16 cellular contexts compared by ENCODE assay signal in the genomic region with DNA sequence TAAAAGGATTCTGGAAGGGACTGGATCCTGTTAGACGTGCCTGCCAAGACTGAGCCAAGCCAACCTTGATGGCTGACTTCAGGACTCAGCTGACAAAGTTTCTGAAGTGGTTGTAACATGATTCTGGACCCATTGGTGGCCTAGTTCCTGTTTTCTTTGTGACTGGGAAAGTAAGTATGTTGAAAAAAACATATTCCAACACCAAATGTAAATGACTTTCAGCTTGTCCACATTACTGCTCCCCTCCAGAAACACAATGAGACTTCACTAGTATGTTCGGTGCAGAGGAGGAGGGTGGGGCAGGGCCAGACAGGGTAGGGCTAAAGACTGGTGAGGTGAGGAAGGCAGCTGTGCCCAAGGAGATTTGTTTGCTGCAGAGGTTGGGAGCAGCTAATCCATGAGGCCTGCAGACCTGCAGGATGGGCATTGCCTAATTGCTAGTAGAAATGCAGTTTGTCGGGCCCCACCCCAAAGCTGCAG. TPM values are rescaled to one million over a fixed set of nuclear protein-coding genes. Genes with fewer than 3 reads are reported as not detected.
DNase-seq lines count a peak whose midpoint lies in the region; ATAC-seq and FAIRE-seq lines count a peak whose summit lies in the region.
"Had no signal": no experiment of that assay in that cellular context is flagged by ENCODE, and none has a peak within 500 bp of the region (broad histone marks: within the 10 kb centered on the region; RNA-seq: fewer than 3 reads in every experiment).

No MANE protein-coding gene starts in this region.

- H3K27ac Mint-ChIP-seq in CD8-positive, alpha-beta memory T cell, result no peak overlapping the region
- H3K27ac Mint-ChIP-seq in effector memory CD8-positive, alpha-beta T cell, result no peak overlapping the region
- H3K27ac Mint-ChIP-seq: CD8-positive, alpha-beta T cell; stimulated activated naive CD8-positive, alpha-beta T cell treated with anti-CD3 and anti-CD28 coated beads, Interleukin-15, amount 100 ng/mL, for 72 hours had no signal

- intact Hi-C loops in left cardiac atrium (cut with DNase I), result no loop called here

- no peaks in the 10 kb centered on the region for H3K27me3 Mint-ChIP-seq in CD8-positive, alpha-beta memory T cell
- H3K27me3 Mint-ChIP-seq in effector memory CD8-positive, alpha-beta T cell, result no peaks in the 10 kb centered on the region
- H3K27me3 Mint-ChIP-seq: stimulated activated naive CD8-positive, alpha-beta T cell treated with anti-CD3 and anti-CD28 coated beads, Interleukin-15, amount 100 ng/mL, for 72 hours had no signal

- FAIRE-seq in HTR-8/SVneo (lab: Jason Lieb, UNC), result peak; percentile 71

- POLR2A ChIA-PET in CD8-positive, alpha-beta memory T cell (lab: Charles Lee), result no interaction called here

- DNase-seq in HTR-8/SVneo (ENCODE audit: insufficient read length, low spot score) (no peak), astrocyte of the hippocampus (ENCODE audit: low read depth, low spot score) (peak; percentile 78), left cardiac atrium (no peak), kidney tubule cell (ENCODE audit: low spot score) (no peak), NCI-H748 (lab: John Stamatoyannopoulos, UW; ENCODE audit: unreplicated experiment) (no peak)
- DNase-seq in CD8-positive, alpha-beta memory T cell, result no peak
- DNase-seq in effector memory CD8-positive, alpha-beta T cell, result no peak
- DNase-seq: activated CD4-positive, CD25-positive, alpha-beta regulatory T cell; CD8-positive, alpha-beta T cell; lower lobe of right lung; NCI-H748 treated with DMSO at 0.1 percent for 48 hours; SJCRH30; stimulated activated CD4-positive, alpha-beta T cell treated with anti-CD3 and anti-CD28 coated beads, Interleukin-4, amount 100 ng/mL, for 4 hours; stimulated activated naive CD8-positive, alpha-beta T cell treated with anti-CD3 and anti-CD28 coated beads, Interleukin-15, amount 100 ng/mL, for 72 hours had no signal

- peak overlapping the region; percentile 50 for H3K4me2 ChIP-seq in skeletal muscle satellite cell (ENCODE audit: low read length)

- H3K4me3 ChIP-seq in skeletal muscle satellite cell (ENCODE audit: low read length), result peak overlapping the region; percentile 22
- no peak overlapping the region for H3K4me3 ChIP-seq in CD8-positive, alpha-beta memory T cell (ENCODE audit: low read length)
- H3K4me3 ChIP-seq: gastroesophageal sphincter, lower lobe of right lung, SJCRH30 had no signal

- H3K36me3 Mint-ChIP-seq in CD8-positive, alpha-beta memory T cell, result peaks cover 6 to 74% (median 15%) of the 10 kb centered on the region in 3 donors
- H3K36me3 Mint-ChIP-seq in effector memory CD8-positive, alpha-beta T cell (ENCODE audit: insufficient read depth), result peaks cover 72% of the 10 kb centered on the region

- no peaks in the 10 kb centered on the region for H3K9me3 Mint-ChIP-seq in CD8-positive, alpha-beta memory T cell
- H3K9me3 Mint-ChIP-seq in effector memory CD8-positive, alpha-beta T cell, result no peaks in the 10 kb centered on the region
- H3K9me3 Mint-ChIP-seq: CD8-positive, alpha-beta T cell; stimulated activated naive CD8-positive, alpha-beta T cell treated with anti-CD3 and anti-CD28 coated beads, Interleukin-15, amount 100 ng/mL, for 72 hours had no signal

- no peak overlapping the region for H3K4me3 Mint-ChIP-seq in CD8-positive, alpha-beta memory T cell
- no peak overlapping the region for H3K4me3 Mint-ChIP-seq in effector memory CD8-positive, alpha-beta T cell
- H3K4me3 Mint-ChIP-seq: CD8-positive, alpha-beta T cell; stimulated activated naive CD8-positive, alpha-beta T cell treated with anti-CD3 and anti-CD28 coated beads, Interleukin-15, amount 100 ng/mL, for 72 hours had no signal

- peak; percentile 28 to 36 for ATAC-seq in left cardiac atrium
- ATAC-seq in effector memory CD8-positive, alpha-beta T cell (replicated peaks), result no peak
- ATAC-seq: CD8-positive, alpha-beta T cell; gastroesophageal sphincter; lower lobe of right lung; stimulated activated naive CD8-positive, alpha-beta T cell treated with anti-CD3 and anti-CD28 coated beads, Interleukin-15, amount 100 ng/mL, for 72 hours had no signal

- no peak overlapping the region for H3K27ac ChIP-seq in CD8-positive, alpha-beta memory T cell (ENCODE audit: low read depth, low read length)
- H3K27ac ChIP-seq: lower lobe of right lung, SJCRH30 had no signal

- H3K4me1 ChIP-seq in skeletal muscle satellite cell (ENCODE audit: control insufficient read depth, insufficient read depth, low read length), result peaks cover 41% of the 10 kb centered on the region
- no peaks in the 10 kb centered on the region for H3K4me1 ChIP-seq in CD8-positive, alpha-beta memory T cell (ENCODE audit: insufficient read depth, low read length)
- H3K4me1 ChIP-seq: SJCRH30 had no signal

- peaks cover 63% of the 10 kb centered on the region for H3K36me3 ChIP-seq in skeletal muscle satellite cell (ENCODE audit: insufficient read depth, low read length)
- H3K36me3 ChIP-seq in CD8-positive, alpha-beta memory T cell (ENCODE audit: insufficient read depth, low read length), result peaks cover 59% of the 10 kb centered on the region

- H3K9ac ChIP-seq in skeletal muscle satellite cell (ENCODE audit: low read depth, low read length), result peak overlapping the region; percentile 38

- peaks cover 0 to 2% (median 0%) of the 10 kb centered on the region in 3 donors for H3K4me1 Mint-ChIP-seq in CD8-positive, alpha-beta memory T cell
- no peaks in the 10 kb centered on the region for H3K4me1 Mint-ChIP-seq in effector memory CD8-positive, alpha-beta T cell (ENCODE audit: low read depth in 2 of 2)
- H3K4me1 Mint-ChIP-seq: stimulated activated naive CD8-positive, alpha-beta T cell treated with anti-CD3 and anti-CD28 coated beads, Interleukin-15, amount 100 ng/mL, for 72 hours had no signal

- no peaks in the 10 kb centered on the region for H3K9me3 ChIP-seq in skeletal muscle satellite cell (replicated peaks; ENCODE audit: low read length)
- H3K9me3 ChIP-seq in CD8-positive, alpha-beta memory T cell (ENCODE audit: low read length), result no peaks in the 10 kb centered on the region
- H3K9me3 ChIP-seq: gastroesophageal sphincter, lower lobe of right lung had no signal

- H3K27me3 ChIP-seq in skeletal muscle satellite cell (ENCODE audit: control insufficient read depth, insufficient read depth, low read length), result no peaks in the 10 kb centered on the region
- no peaks in the 10 kb centered on the region for H3K27me3 ChIP-seq in CD8-positive, alpha-beta memory T cell (ENCODE audit: insufficient read depth, low read length, poor library complexity, severe bottlenecking)
- H3K27me3 ChIP-seq: gastroesophageal sphincter, SJCRH30 had no signal

- CTCF ChIA-PET in CD8-positive, alpha-beta memory T cell (lab: Charles Lee), result interaction anchor here (2.6 kb wide), 1 partner anchor 11 kb away, joined by 10 read pairs; no protein-coding TSS in a partner anchor

RNA-seq across cellular contexts. Expression of a gene that starts 26.4 kb away (rescaled TPM):
- 10 to 100 TPM; 66.6 to 92.4 TPM for total RNA-seq in left cardiac atrium
- total RNA-seq in skeletal muscle satellite cell (2012; rRNA removed), result 58.3 and 64.9 TPM in 2 replicates
- total RNA-seq in CD8-positive, alpha-beta memory T cell, result 100 to 1,000 TPM; 189 to 198 TPM
- 82.0 TPM for polyA plus RNA-seq in CD8-positive, alpha-beta memory T cell

RNA-seq across cellular contexts. Expression of a gene that starts 36.1 kb away (rescaled TPM):
- 10 to 100 TPM; 30.9 to 33.2 TPM for total RNA-seq in left cardiac atrium
- 44.9 and 52.6 TPM in 2 replicates for total RNA-seq in skeletal muscle satellite cell (2012; rRNA removed)
- total RNA-seq in CD8-positive, alpha-beta memory T cell, result 10 to 100 TPM; 31.3 to 32.5 TPM
- 17.6 TPM for polyA plus RNA-seq in CD8-positive, alpha-beta memory T cell

RNA-seq across cellular contexts. Expression of a gene that starts 44.8 kb away (rescaled TPM):
- total RNA-seq in left cardiac atrium, result 100 to 1,000 TPM in 1 of 2 donors, 10 to 100 TPM in 1; 92.1 to 132 TPM
- total RNA-seq in skeletal muscle satellite cell (2012; rRNA removed), result 5.3 and 13.3 TPM in 2 replicates
- 1 to 10 TPM; 5.5 to 7.2 TPM for total RNA-seq in CD8-positive, alpha-beta memory T cell
- 1.1 TPM for polyA plus RNA-seq in CD8-positive, alpha-beta memory T cell

RNA-seq across cellular contexts. Expression of a gene that starts 48.0 kb away (rescaled TPM):
- 1 to 10 TPM; 8.4 to 8.7 TPM for total RNA-seq in left cardiac atrium
- total RNA-seq in skeletal muscle satellite cell (2012; rRNA removed), result 0.87 and 4.6 TPM in 2 replicates
- 1 to 10 TPM; 8.8 to 9.7 TPM for total RNA-seq in CD8-positive, alpha-beta memory T cell
- polyA plus RNA-seq in CD8-positive, alpha-beta memory T cell, result 15.0 TPM

Comparison
In these comparisons a context has a peak if more than half of its experiments do, and no peak if none do; other contexts are left out.
1. RNA of a gene that starts 44.8 kb away (total RNA-seq): 92.1 to 132 TPM in left cardiac atrium; 5.5 to 7.2 TPM in CD8-positive, alpha-beta memory T cell; every median in the first group is over 10 times any median in the second.